In the genomic region with DNA sequence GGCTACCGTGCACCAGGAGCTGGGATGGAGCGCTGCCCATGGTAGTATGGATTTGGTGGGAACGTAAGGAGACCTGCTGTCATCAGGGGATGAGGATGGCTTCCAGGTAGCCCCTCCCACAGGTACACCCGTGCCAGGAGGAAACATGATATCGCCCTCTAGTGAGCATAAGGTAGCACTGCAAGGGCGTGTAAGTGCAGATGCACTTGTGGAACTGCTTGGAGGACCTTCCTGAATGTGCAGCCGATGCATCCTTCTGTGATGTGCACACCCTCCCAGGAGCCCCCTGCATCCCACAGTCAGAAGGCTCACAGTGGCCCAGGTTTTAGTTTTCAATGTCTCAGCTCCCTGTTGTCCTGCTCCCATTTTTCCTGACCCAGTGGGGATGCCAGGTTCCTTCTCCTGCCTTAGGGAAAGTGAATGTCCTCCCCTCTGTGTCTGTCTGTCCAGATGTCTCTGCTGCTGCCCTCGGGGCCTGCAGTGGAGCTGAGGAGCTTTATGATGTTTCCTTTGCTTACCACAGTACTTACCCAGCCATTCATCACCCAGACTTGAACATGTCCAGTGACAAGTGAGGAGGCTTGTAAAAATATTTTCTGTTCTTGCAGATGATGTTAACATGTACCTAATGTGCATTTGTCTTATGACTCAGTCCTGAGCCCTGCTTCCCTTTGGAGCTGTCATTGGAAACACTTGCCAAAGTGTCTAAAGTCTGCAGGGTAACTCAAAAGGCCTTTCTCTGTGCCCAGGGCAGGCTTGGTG, we compare ENCODE assay signal across 8 cellular contexts. TPM values are rescaled to one million over a fixed set of nuclear protein-coding genes. Genes with fewer than 3 reads are reported as not detected.
DNase-seq lines count a peak whose midpoint lies in the region; ATAC-seq and TF ChIP-seq lines count a peak whose summit lies in the region.

No MANE protein-coding gene starts in this region.

- DNase-seq in BJ (ENCODE audit: low read depth) (peak; percentile 98), NCI-H2171 treated with DMSO at 0.1 percent for 48 hours (lab: John Stamatoyannopoulos, UW) (peak; percentile 51), fibroblast of mammary gland (ENCODE audit: low read depth) (peak; percentile 97), osteoblast (ENCODE audit: insufficient read length, low spot score, missing footprints) (peak; percentile 69)
- DNase-seq in activated CD8-positive, alpha-beta T cell treated with anti-CD3 and anti-CD28 coated beads, Interleukin-2, amount 10 ng/mL, durations not matched to agents 7 days and 5 days, result peak; percentile 63

- H2AFZ ChIP-seq in osteoblast (ENCODE audit: low read length), result no peak overlapping the region

- H3K4me1 ChIP-seq in osteoblast (ENCODE audit: insufficient read depth, low read length), result peaks cover 29% of the 10 kb centered on the region

- no peak overlapping the region for H3K4me3 Mint-ChIP-seq in activated CD8-positive, alpha-beta T cell treated with anti-CD3 and anti-CD28 coated beads, Interleukin-2, amount 10 ng/mL, durations not matched to agents 7 days and 5 days

- H3K36me3 ChIP-seq in BJ (ENCODE audit: control insufficient read depth, insufficient read depth, low read length) (peaks cover 5% of the 10 kb centered on the region), osteoblast (ENCODE audit: insufficient read depth, low read length) (peaks cover 23% of the 10 kb centered on the region)

- H3K27me3 ChIP-seq in BJ (ENCODE audit: control insufficient read depth, insufficient read depth, low read length), result no peaks in the 10 kb centered on the region
- no peaks in the 10 kb centered on the region for H3K27me3 ChIP-seq in osteoblast (ENCODE audit: insufficient read depth, low read length)

- no peak overlapping the region for H3K4me3 ChIP-seq in BJ (ENCODE audit: low read depth, low read length)
- no peak overlapping the region for H3K4me3 ChIP-seq in fibroblast of mammary gland (ENCODE audit: control insufficient read depth, low read depth, low read length)
- no peak overlapping the region for H3K4me3 ChIP-seq in osteoblast (ENCODE audit: insufficient read depth, low read length)

- peak overlapping the region; percentile 70 for H3K4me2 ChIP-seq in osteoblast (ENCODE audit: insufficient read depth, low read length)

- no peaks in the 10 kb centered on the region for H3K9me3 ChIP-seq in osteoblast (ENCODE audit: low read depth, low read length)

- POLR2A ChIA-PET in BJ (lab: Charles Lee), result no interaction called here
- POLR2A ChIA-PET in activated CD8-positive, alpha-beta T cell treated with anti-CD3 and anti-CD28 coated beads, Interleukin-2, amount 10 ng/mL, durations not matched to agents 7 days and 5 days (lab: Charles Lee), result no interaction called here

- H4K20me1 ChIP-seq in osteoblast (ENCODE audit: insufficient read depth, low read length), result peaks cover 7% of the 10 kb centered on the region

- H3K27ac ChIP-seq in osteoblast (ENCODE audit: low read depth, low read length), result peak overlapping the region; percentile 88

- no peaks in the 10 kb centered on the region for H3K79me2 ChIP-seq in osteoblast (ENCODE audit: insufficient read depth, low read length)

- H3K4me1 Mint-ChIP-seq in activated CD8-positive, alpha-beta T cell treated with anti-CD3 and anti-CD28 coated beads, Interleukin-2, amount 10 ng/mL, durations not matched to agents 7 days and 5 days (ENCODE audit: low read depth), result no peaks in the 10 kb centered on the region

- H3K27ac Mint-ChIP-seq in activated CD8-positive, alpha-beta T cell treated with anti-CD3 and anti-CD28 coated beads, Interleukin-2, amount 10 ng/mL, durations not matched to agents 7 days and 5 days, result no peak overlapping the region

- ATAC-seq in GM18870 (IDR thresholded peaks at IDR 0.05; ENCODE audit: unreplicated experiment), result peak; percentile 81
- peak; percentile 86 for ATAC-seq in HG03097 (IDR thresholded peaks at IDR 0.05; ENCODE audit: low FRiP score, unreplicated experiment)
- ATAC-seq in activated CD8-positive, alpha-beta T cell treated with anti-CD3 and anti-CD28 coated beads, Interleukin-2, amount 10 ng/mL, durations not matched to agents 7 days and 5 days, result peak; percentile 72
- ATAC-seq in HG02970 (IDR thresholded peaks at IDR 0.05; ENCODE audit: low FRiP score, unreplicated experiment), result no peak

- TF ChIP-seq CTCF in BJ (IDR thresholded peaks at IDR 0.05; ENCODE audit: insufficient read depth, low read depth, low read length), result peak; percentile 91
- TF ChIP-seq CTCF in fibroblast of mammary gland (conservative IDR thresholded peaks at IDR 0.05; ENCODE audit: control insufficient read depth, insufficient read depth, low read depth, low read length), result peak; percentile 90
- peak; percentile 96 for TF ChIP-seq CTCF in osteoblast (IDR thresholded peaks at IDR 0.05; ENCODE audit: extremely low read depth, low read depth, low read length)

- CTCF ChIA-PET in BJ (lab: Yijun Ruan, JAX), result interaction anchor here (0.5 to 4.6 kb wide), 35 partner anchors 8 to 1663 kb away, joined by 3 to 52 read pairs (median 5); no protein-coding TSS in a partner anchor
- CTCF ChIA-PET in activated CD8-positive, alpha-beta T cell treated with anti-CD3 and anti-CD28 coated beads, Interleukin-2, amount 10 ng/mL, durations not matched to agents 7 days and 5 days (lab: Charles Lee), result interaction anchor here (1.0 to 1.6 kb wide), 6 partner anchors 12 to 245 kb away, joined by 3 to 5 read pairs (median 4); no protein-coding TSS in a partner anchor

- H3K27me3 Mint-ChIP-seq in activated CD8-positive, alpha-beta T cell treated with anti-CD3 and anti-CD28 coated beads, Interleukin-2, amount 10 ng/mL, durations not matched to agents 7 days and 5 days (ENCODE audit: low read depth), result no peaks in the 10 kb centered on the region

- H3K36me3 Mint-ChIP-seq in activated CD8-positive, alpha-beta T cell treated with anti-CD3 and anti-CD28 coated beads, Interleukin-2, amount 10 ng/mL, durations not matched to agents 7 days and 5 days (ENCODE audit: low read depth), result no peaks in the 10 kb centered on the region

- no peaks in the 10 kb centered on the region for H3K9me3 Mint-ChIP-seq in activated CD8-positive, alpha-beta T cell treated with anti-CD3 and anti-CD28 coated beads, Interleukin-2, amount 10 ng/mL, durations not matched to agents 7 days and 5 days (ENCODE audit: insufficient read depth)

RNA-seq across cellular contexts. Expression of a gene that starts 49.2 kb away (rescaled TPM):
- not detected in 2 replicates for polyA plus RNA-seq in BJ (2011; rRNA removed)
- not detected in 2 replicates for polyA minus RNA-seq in BJ (2011; rRNA and poly(A)+ RNA removed)
- total RNA-seq in activated CD8-positive, alpha-beta T cell treated with anti-CD3 and anti-CD28 coated beads, Interleukin-2, amount 10 ng/mL, durations not matched to agents 7 days and 5 days, result not detected
- not detected in 2 replicates for total RNA-seq in osteoblast
